In the genomic region with DNA sequence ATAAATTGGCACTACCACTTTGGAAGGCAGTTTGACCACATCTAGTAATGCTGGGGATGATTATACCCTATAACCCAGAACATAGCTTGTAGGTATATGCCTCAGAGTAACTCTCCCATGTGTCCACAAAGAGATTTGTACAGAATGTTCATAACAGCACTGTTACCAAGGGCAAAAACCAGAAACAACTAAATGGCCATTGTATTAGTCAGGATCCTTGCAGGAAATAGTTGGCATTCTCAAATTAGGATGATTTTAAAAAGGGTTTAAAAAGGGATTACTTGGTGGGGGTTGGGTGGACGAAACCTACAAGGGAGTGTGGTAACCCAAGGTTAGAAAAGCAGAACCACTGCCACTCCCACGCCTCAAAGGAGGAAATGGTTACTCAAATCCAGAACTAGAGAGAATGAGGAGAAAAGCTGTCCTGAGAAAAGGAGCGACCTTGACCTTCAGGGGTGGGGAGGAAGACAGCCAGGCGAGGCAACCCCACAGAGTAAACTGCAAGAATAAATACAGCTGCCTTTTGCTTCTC, we compare ENCODE assay signal across 8 cellular contexts. TPM values are rescaled to one million over a fixed set of nuclear protein-coding genes. Genes with fewer than 3 reads are reported as not detected.
DNase-seq lines count a peak whose midpoint lies in the region; ATAC-seq and TF ChIP-seq lines count a peak whose summit lies in the region.

No MANE protein-coding gene starts in this region.

- H3K27ac ChIP-seq in OCI-LY7 (ENCODE audit: low read depth, low read length, poor library complexity, severe bottlenecking), result no peak overlapping the region
- H3K27ac ChIP-seq in trophoblast cell (ENCODE audit: low read depth, low read length), result peak overlapping the region; percentile 57
- no peak overlapping the region for H3K27ac ChIP-seq in mesendoderm (ENCODE audit: low read depth, low read length)

- no peaks in the 10 kb centered on the region for H3K27me3 Mint-ChIP-seq in activated CD8-positive, alpha-beta memory T cell treated with anti-CD3 and anti-CD28 coated beads, Interleukin-2, amount 10 ng/mL, durations not matched to agents 7 days and 5 days
- no peaks in the 10 kb centered on the region for H3K27me3 Mint-ChIP-seq in dendritic cell treated with granulocyte-macrophage colony-stimulating factor and Interleukin-4, amounts not matched to agents 40 ng/mL and 50 ng/mL, for 4 days

- H4K8ac ChIP-seq in trophoblast cell (ENCODE audit: low read depth, low read length) (no peak overlapping the region), mesendoderm (ENCODE audit: low read depth, low read length) (no peak overlapping the region)

- H3K79me1 ChIP-seq in trophoblast cell (ENCODE audit: low read length) (peaks cover 5% of the 10 kb centered on the region), mesendoderm (ENCODE audit: low read length) (peaks cover 2% of the 10 kb centered on the region)

- H4K20me1 ChIP-seq in OCI-LY7 (ENCODE audit: insufficient read depth, low read length), result no peaks in the 10 kb centered on the region

- TF ChIP-seq CTCF in OCI-LY7 (conservative IDR thresholded peaks at IDR 0.05; ENCODE audit: low read length), result no peak

- no peak for ATAC-seq in activated CD8-positive, alpha-beta memory T cell treated with anti-CD3 and anti-CD28 coated beads, Interleukin-2, amount 10 ng/mL, durations not matched to agents 7 days and 5 days
- ATAC-seq in GM21717 (IDR thresholded peaks at IDR 0.05; ENCODE audit: unreplicated experiment), result no peak

- H3K14ac ChIP-seq in trophoblast cell (ENCODE audit: low read length), result no peak overlapping the region

- peak overlapping the region; percentile 2 for H4K91ac ChIP-seq in trophoblast cell (ENCODE audit: low read depth, low read length)

- WGBS in trophoblast cell (ENCODE audit: extremely low coverage, insufficient coverage, insufficient read length), result no CpG with 5 or more reads among the region's 4 CpGs
- WGBS in mesendoderm (ENCODE audit: extremely low coverage, insufficient coverage, low lambda C conversion rate), result no CpG with 5 or more reads among the region's 4 CpGs

- H2BK5ac ChIP-seq in trophoblast cell (ENCODE audit: low read depth, low read length, poor library complexity) (no peak overlapping the region), mesendoderm (ENCODE audit: low read length) (no peak overlapping the region)

- H3K27ac Mint-ChIP-seq in activated CD8-positive, alpha-beta memory T cell treated with anti-CD3 and anti-CD28 coated beads, Interleukin-2, amount 10 ng/mL, durations not matched to agents 7 days and 5 days, result peak overlapping the region; percentile 91
- H3K27ac Mint-ChIP-seq in dendritic cell treated with granulocyte-macrophage colony-stimulating factor and Interleukin-4, amounts not matched to agents 40 ng/mL and 50 ng/mL, for 4 days, result peak overlapping the region; percentile 89

- no peaks in the 10 kb centered on the region for H3K27me3 ChIP-seq in trophoblast cell (ENCODE audit: insufficient read depth, low read length)
- no peaks in the 10 kb centered on the region for H3K27me3 ChIP-seq in mesendoderm (ENCODE audit: insufficient read depth, low read length, poor library complexity)

- H3K4me3 Mint-ChIP-seq in activated CD8-positive, alpha-beta memory T cell treated with anti-CD3 and anti-CD28 coated beads, Interleukin-2, amount 10 ng/mL, durations not matched to agents 7 days and 5 days, result peak overlapping the region; percentile 97
- peak overlapping the region; percentile 85 for H3K4me3 Mint-ChIP-seq in dendritic cell treated with granulocyte-macrophage colony-stimulating factor and Interleukin-4, amounts not matched to agents 40 ng/mL and 50 ng/mL, for 4 days

- H3K36me3 ChIP-seq in OCI-LY7 (ENCODE audit: insufficient read depth, low read length) (no peaks in the 10 kb centered on the region), trophoblast cell (ENCODE audit: control insufficient read depth in 1 of 2, insufficient read depth in 2 of 2, low read length in 2 of 2) (no peaks in the 10 kb centered on the region), mesendoderm (ENCODE audit: control insufficient read depth, insufficient read depth, low read length) (no peaks in the 10 kb centered on the region)

- no peak overlapping the region for H3K4ac ChIP-seq in trophoblast cell (ENCODE audit: low read depth, low read length)
- no peak overlapping the region for H3K4ac ChIP-seq in mesendoderm (ENCODE audit: low read depth, low read length)

- CTCF ChIA-PET in activated CD8-positive, alpha-beta memory T cell treated with anti-CD3 and anti-CD28 coated beads, Interleukin-2, amount 10 ng/mL, durations not matched to agents 7 days and 5 days (lab: Charles Lee), result interaction anchor here (0.5 to 0.8 kb wide), 2 partner anchors 14 to 51 kb away, joined by 3 read pairs; no protein-coding TSS in a partner anchor
- CTCF ChIA-PET in OCI-LY7 (lab: Charles Lee; ENCODE audit: unreplicated experiment), result interaction anchor here (0.6 kb wide), 1 partner anchor 16 kb away, joined by 3 read pairs; no protein-coding TSS in a partner anchor

- H4K5ac ChIP-seq in mesendoderm (ENCODE audit: low read length), result no peak overlapping the region

- no peak overlapping the region for H3K56ac ChIP-seq in mesendoderm (ENCODE audit: low read length)

- H3K9me2 ChIP-seq in OCI-LY7 (ENCODE audit: insufficient read depth, low read length), result no peaks in the 10 kb centered on the region

- no peak overlapping the region for H3K18ac ChIP-seq in trophoblast cell (ENCODE audit: low read length)
- H3K18ac ChIP-seq in mesendoderm (ENCODE audit: low read length), result no peak overlapping the region

- H3K79me2 ChIP-seq in OCI-LY7 (ENCODE audit: insufficient read depth, low read depth, low read length) (peaks cover 32% of the 10 kb centered on the region; the same call in 1 of the 2 replicates), trophoblast cell (ENCODE audit: control insufficient read depth, insufficient read depth, low read length, poor library complexity) (peaks cover 2% of the 10 kb centered on the region), mesendoderm (ENCODE audit: control insufficient read depth, insufficient read depth, low read length) (no peaks in the 10 kb centered on the region)

- peaks cover 26% of the 10 kb centered on the region for H3K4me1 ChIP-seq in OCI-LY7 (ENCODE audit: insufficient read depth, low read length, poor library complexity, severe bottlenecking)
- H3K4me1 ChIP-seq in trophoblast cell (ENCODE audit: control insufficient read depth in 1 of 2, insufficient read depth in 2 of 2, low read length in 2 of 2), result peaks cover 10 to 12% of the 10 kb centered on the region in 2 experiments
- no peaks in the 10 kb centered on the region for H3K4me1 ChIP-seq in mesendoderm (ENCODE audit: control insufficient read depth, low read depth, low read length)

- no peaks in the 10 kb centered on the region for H3K9me3 Mint-ChIP-seq in activated CD8-positive, alpha-beta memory T cell treated with anti-CD3 and anti-CD28 coated beads, Interleukin-2, amount 10 ng/mL, durations not matched to agents 7 days and 5 days (ENCODE audit: low read depth)
- H3K9me3 Mint-ChIP-seq in dendritic cell treated with granulocyte-macrophage colony-stimulating factor and Interleukin-4, amounts not matched to agents 40 ng/mL and 50 ng/mL, for 4 days, result no peaks in the 10 kb centered on the region

- no peak overlapping the region for H2BK12ac ChIP-seq in trophoblast cell (ENCODE audit: low read length)

- H3K4me1 Mint-ChIP-seq in activated CD8-positive, alpha-beta memory T cell treated with anti-CD3 and anti-CD28 coated beads, Interleukin-2, amount 10 ng/mL, durations not matched to agents 7 days and 5 days, result peaks cover 39% of the 10 kb centered on the region
- H3K4me1 Mint-ChIP-seq in dendritic cell treated with granulocyte-macrophage colony-stimulating factor and Interleukin-4, amounts not matched to agents 40 ng/mL and 50 ng/mL, for 4 days (ENCODE audit: low read depth), result peaks cover 69% of the 10 kb centered on the region

- H2AK5ac ChIP-seq in trophoblast cell (ENCODE audit: low read length) (no peak overlapping the region), mesendoderm (ENCODE audit: low read length) (no peak overlapping the region)

- H3K4me2 ChIP-seq in OCI-LY7 (ENCODE audit: low read length) (peak overlapping the region; percentile 90), trophoblast cell (ENCODE audit: low read length) (peak overlapping the region; percentile 41), mesendoderm (ENCODE audit: low read length) (no peak overlapping the region)

- H3K9me3 ChIP-seq in OCI-LY7 (ENCODE audit: low read length) (no peaks in the 10 kb centered on the region), trophoblast cell (ENCODE audit: insufficient read depth, low read depth, low read length) (peaks cover 2% of the 10 kb centered on the region)

- no peak overlapping the region for H4K12ac ChIP-seq in trophoblast cell (ENCODE audit: low read depth, low read length)

- H2AFZ ChIP-seq in OCI-LY7 (ENCODE audit: low read length), result no peak overlapping the region
- no peak overlapping the region for H2AFZ ChIP-seq in trophoblast cell (ENCODE audit: insufficient read depth, low read length, poor library complexity)

- peak overlapping the region; percentile 86 for H3K4me3 ChIP-seq in OCI-LY7 (ENCODE audit: low read depth, low read length, poor library complexity, severe bottlenecking)
- H3K4me3 ChIP-seq in trophoblast cell (ENCODE audit: low read depth, low read length), result no peak overlapping the region
- H3K4me3 ChIP-seq in mesendoderm (ENCODE audit: low read length), result no peak overlapping the region

- no peak overlapping the region for H2BK120ac ChIP-seq in trophoblast cell (ENCODE audit: insufficient read depth, low read length, poor library complexity)
- H2BK120ac ChIP-seq in mesendoderm (ENCODE audit: low read depth, low read length), result no peak overlapping the region

- peaks cover 21% of the 10 kb centered on the region for H3K36me3 Mint-ChIP-seq in activated CD8-positive, alpha-beta memory T cell treated with anti-CD3 and anti-CD28 coated beads, Interleukin-2, amount 10 ng/mL, durations not matched to agents 7 days and 5 days
- peaks cover 43% of the 10 kb centered on the region for H3K36me3 Mint-ChIP-seq in dendritic cell treated with granulocyte-macrophage colony-stimulating factor and Interleukin-4, amounts not matched to agents 40 ng/mL and 50 ng/mL, for 4 days (ENCODE audit: low read depth)

- POLR2A ChIA-PET in OCI-LY7 (lab: Charles Lee), result interaction anchor here (0.6 to 1.0 kb wide), 3 partner anchors 16 to 874 kb away, joined by 3 to 12 read pairs (median 4); no protein-coding TSS in a partner anchor

- no peak overlapping the region for H3K9ac ChIP-seq in trophoblast cell (ENCODE audit: low read length)
- H3K9ac ChIP-seq in mesendoderm (ENCODE audit: low read length), result no peak overlapping the region

- no peak overlapping the region for H2BK15ac ChIP-seq in mesendoderm (replicated peaks; ENCODE audit: low read depth)

- peak; percentile 63 for DNase-seq in activated CD8-positive, alpha-beta memory T cell treated with anti-CD3 and anti-CD28 coated beads, Interleukin-2, amount 10 ng/mL, durations not matched to agents 7 days and 5 days
- DNase-seq in activated CD8-positive, alpha-beta memory T cell treated with anti-CD3 and anti-CD28 coated beads, Interleukin-2, amount 50 U/mL, for 4 hours, result no peak
- DNase-seq in OCI-LY7 (ENCODE audit: low spot score), result peak; percentile 14
- DNase-seq in trophoblast cell, result peak; percentile 66 to 87
- DNase-seq in mesendoderm, result no peak
- DNase-seq in hepatic stellate cell (ENCODE audit: low spot score), result no peak

- intact Hi-C loops in OCI-LY7 (cut with micrococcal nuclease; ENCODE audit: unreplicated experiment), result loop anchor here (2.0 to 5.0 kb wide), 5 partner anchors 225 to 1919 kb away; no protein-coding TSS in a partner anchor
- intact Hi-C loops in dendritic cell treated with granulocyte-macrophage colony-stimulating factor and Interleukin-4, amounts not matched to agents 40 ng/mL and 50 ng/mL, for 4 days (cut with micrococcal nuclease), result loop anchor here (1.0 to 5.0 kb wide), 2 partner anchors 15 to 344 kb away; no protein-coding TSS in a partner anchor

- no peak overlapping the region for H3K23ac ChIP-seq in trophoblast cell (ENCODE audit: low read length)
- no peak overlapping the region for H3K23ac ChIP-seq in mesendoderm (ENCODE audit: low read length)

- no TSS peak for BruUV-seq in OCI-LY7 (replicated peaks; lab: Mats Ljungman, UMichigan)

RNA-seq across cellular contexts. Expression of a gene that starts 2.1 kb away (rescaled TPM):
- total RNA-seq in activated CD8-positive, alpha-beta memory T cell treated with anti-CD3 and anti-CD28 coated beads, Interleukin-2, amount 10 ng/mL, durations not matched to agents 7 days and 5 days, result 10 to 100 TPM; 20.5 to 21.5 TPM
- total RNA-seq in OCI-LY7 (2014; rRNA removed; shearing (Covaris generic)), result 8.6 and 9.4 TPM in 2 replicates
- total RNA-seq in OCI-LY7 (2022), result 12.3 and 14.2 TPM in 2 replicates
- polyA plus RNA-seq in trophoblast cell (2013), result 14.5 and 15.6 TPM in 2 replicates
- 12.7 TPM for polyA plus RNA-seq in mesendoderm (2013, experiment 1 of 2)
- polyA plus RNA-seq in mesendoderm (2013, experiment 2 of 2), result 13.0 TPM

Comparison
In these comparisons a context has a peak if more than half of its experiments do, and no peak if none do; other contexts are left out.
1. DNase-seq: peak in activated CD8-positive, alpha-beta memory T cell treated with anti-CD3 and anti-CD28 coated beads, Interleukin-2, amount 10 ng/mL, durations not matched to agents 7 days and 5 days (single experiment), OCI-LY7 (single experiment) and trophoblast cell (2 of 2); none in activated CD8-positive, alpha-beta memory T cell treated with anti-CD3 and anti-CD28 coated beads, Interleukin-2, amount 50 U/mL, for 4 hours (single experiment), mesendoderm (single experiment) and hepatic stellate cell (single experiment).